In genomic region chr3:116140100-116140689, GRCh38 we compare ENCODE assay signal across 9 cellular contexts.
A peak's percentile ranks its signal among the peaks of the same experiment; 100 is the strongest.
DNase-seq lines count a peak whose midpoint lies in the region; ATAC-seq, FAIRE-seq and TF ChIP-seq lines count a peak whose summit lies in the region.
"Had no signal": no experiment of that assay in that cellular context is flagged by ENCODE, and none has a peak within 500 bp of the region (broad histone marks: within the 10 kb centered on the region; RNA-seq: fewer than 3 reads in every experiment).

No MANE protein-coding gene starts in this region.

- no peaks in the 10 kb centered on the region for H3K9me1 ChIP-seq in keratinocyte (ENCODE audit: control insufficient read depth, extremely low read depth, insufficient read depth, low read length)

- no peaks in the 10 kb centered on the region for H4K20me1 ChIP-seq in keratinocyte (ENCODE audit: control insufficient read depth, extremely low read depth, insufficient read depth, low read length)

- no peak for FAIRE-seq in keratinocyte (lab: Jason Lieb, UNC)

- no peak overlapping the region for H3K9ac ChIP-seq in keratinocyte (ENCODE audit: control insufficient read depth, extremely low read depth, insufficient read depth, low read length)

- H3K27ac ChIP-seq in VCaP = no peak overlapping the region
- no peak overlapping the region for H3K27ac ChIP-seq in keratinocyte (ENCODE audit: control insufficient read depth, insufficient read depth, low read length)
- H3K27ac ChIP-seq: epithelial cell of prostate had no signal

- no peaks in the 10 kb centered on the region for H3K79me2 ChIP-seq in keratinocyte (ENCODE audit: control insufficient read depth, insufficient read depth, low read length)

- no peaks in the 10 kb centered on the region for H3K36me3 ChIP-seq in keratinocyte (ENCODE audit: control insufficient read depth in 2 of 2, extremely low read depth in 1 of 2, insufficient read depth in 2 of 2, low read length in 2 of 2)

- no peak for TF ChIP-seq POLR2A in lower leg skin (IDR thresholded peaks at IDR 0.05)

- WGBS in lower leg skin, 2 donors = 37 to 45% methylated on average over 5 of the region's 5 CpGs

- peak; percentile 23 for DNase-seq in AG20443 (ENCODE audit: low spot score)
- DNase-seq in MV-4-11 (lab: John Stamatoyannopoulos, UW) = peak; percentile 34
- no peak for DNase-seq in keratinocyte (ENCODE audit: low read depth, low spot score)
- DNase-seq in activated CD8-positive, alpha-beta memory T cell treated with anti-CD3 and anti-CD28 coated beads for 24 hours = no peak
- no peak for DNase-seq in stimulated activated CD4-positive, alpha-beta T cell treated with anti-CD3 and anti-CD28 coated beads, Interleukin-15, amount 100 ng/mL, for 24 hours
- DNase-seq in lower leg skin (ENCODE audit: low spot score in 2 of 2) = no peak

- no peaks in the 10 kb centered on the region for H3K4me1 ChIP-seq in keratinocyte (ENCODE audit: control insufficient read depth, extremely low read depth, insufficient read depth, low read length)

- no peaks in the 10 kb centered on the region for H3K9me3 ChIP-seq in keratinocyte (ENCODE audit: control insufficient read depth, low read depth, low read length)

- H3K27me3 ChIP-seq in keratinocyte (ENCODE audit: control insufficient read depth, extremely low read depth, insufficient read depth, low read length) = no peaks in the 10 kb centered on the region

- peak; percentile 62 for ATAC-seq in GM18907 (IDR thresholded peaks at IDR 0.05; ENCODE audit: unreplicated experiment)

- TF ChIP-seq CTCF in VCaP (conservative IDR thresholded peaks at IDR 0.05) = peak; percentile 95
- peak in 2 of 3 experiments; percentile 62 to 66 for TF ChIP-seq CTCF in keratinocyte (optimal IDR thresholded peaks at IDR 0.05 in 1 of 3, IDR thresholded peaks at IDR 0.05 in 1 of 3, conservative IDR thresholded peaks at IDR 0.05 in 1 of 3; ENCODE audit: extremely low read depth in 1 of 3, insufficient read depth in 2 of 3, low read length in 3 of 3)
- TF ChIP-seq CTCF in lower leg skin (IDR thresholded peaks at IDR 0.05) = no peak

- dilution Hi-C loops in keratinocyte (cut with MboI; ENCODE audit: extremely low pct_ligation_motif_present, low sequenced_read_pairs) = no loop called here

- no peak overlapping the region for H3K4me3 ChIP-seq in keratinocyte (ENCODE audit: control insufficient read depth in 2 of 3, extremely low read depth in 1 of 3, insufficient read depth in 2 of 3, low read depth in 1 of 3, low read length in 3 of 3)
- no peak overlapping the region for H3K4me3 ChIP-seq in lower leg skin (ENCODE audit: low read depth, poor library complexity, severe bottlenecking)

- intact Hi-C loops in lower leg skin (cut with DNase I; ENCODE audit: low total_unique reads) = no loop called here

- no peak overlapping the region for H3K4me2 ChIP-seq in keratinocyte (ENCODE audit: control insufficient read depth, extremely low read depth, insufficient read depth, low read depth, low read length)

- no peak overlapping the region for H2AFZ ChIP-seq in keratinocyte (ENCODE audit: control insufficient read depth, low read length)

Comparison
In these comparisons a context has a peak if more than half of its experiments do, and no peak if none do; other contexts are left out.
1. DNase-seq: peak in AG20443 (single experiment) and MV-4-11 (single experiment); none in keratinocyte (single experiment), activated CD8-positive, alpha-beta memory T cell treated with anti-CD3 and anti-CD28 coated beads for 24 hours (single experiment), stimulated activated CD4-positive, alpha-beta T cell treated with anti-CD3 and anti-CD28 coated beads, Interleukin-15, amount 100 ng/mL, for 24 hours (single experiment) and lower leg skin (0 of 2).
2. CTCF ChIP-seq: peak in VCaP (single experiment) and keratinocyte (2 of 3); none in lower leg skin (0 of 3).